In genomic region chr20:31594558-31595379, GRCh38 we compare ENCODE assay signal across 9 cellular contexts. TPM values are rescaled to one million over a fixed set of nuclear protein-coding genes. Genes with fewer than 3 reads are reported as not detected.
DNase-seq lines count a peak whose midpoint lies in the region; ATAC-seq and TF ChIP-seq lines count a peak whose summit lies in the region.
"Had no signal": no experiment of that assay in that cellular context is flagged by ENCODE, and none has a peak within 500 bp of the region (broad histone marks: within the 10 kb centered on the region; RNA-seq: fewer than 3 reads in every experiment).

No MANE protein-coding gene starts in this region.

- CTCF ChIA-PET in CD8-positive, alpha-beta T cell (lab: Charles Lee), result interaction anchor here (1.9 kb wide), 1 partner anchor 18 kb away, joined by 9 read pairs; no protein-coding TSS in a partner anchor

- intact Hi-C loops in CD8-positive, alpha-beta T cell (cut with DNase I, micrococcal nuclease), result no loop called here

- peak overlapping the region; percentile 55 for H3K27ac ChIP-seq in subcutaneous abdominal adipose tissue (ENCODE audit: low read depth, low read length)
- H3K27ac ChIP-seq in CD8-positive, alpha-beta T cell (ENCODE audit: low read depth, low read length), result no peak overlapping the region

- no peaks in the 10 kb centered on the region for H3K27me3 Mint-ChIP-seq in chondrocyte (ENCODE audit: low read depth)
- peaks cover 3% of the 10 kb centered on the region for H3K27me3 Mint-ChIP-seq in CD8-positive, alpha-beta T cell (ENCODE audit: low read depth)

- POLR2A ChIA-PET in CD8-positive, alpha-beta T cell (lab: Charles Lee), result no interaction called here

- peaks cover 31% of the 10 kb centered on the region for H3K4me1 Mint-ChIP-seq in chondrocyte (ENCODE audit: low read depth)
- H3K4me1 Mint-ChIP-seq in CD8-positive, alpha-beta T cell (ENCODE audit: low read depth), result no peaks in the 10 kb centered on the region

- H3K36me3 ChIP-seq in subcutaneous abdominal adipose tissue (ENCODE audit: control insufficient read depth in 5 of 5, insufficient read depth in 5 of 5, low read length in 5 of 5), result no peaks in the 10 kb centered on the region
- no peaks in the 10 kb centered on the region for H3K36me3 ChIP-seq in CD8-positive, alpha-beta T cell (ENCODE audit: insufficient read depth, low read length)

- peaks cover 2 to 47% (median 28%) of the 10 kb centered on the region in 5 donors for H3K4me1 ChIP-seq in subcutaneous abdominal adipose tissue (ENCODE audit: control insufficient read depth in 5 of 5, insufficient read depth in 5 of 5, low read length in 5 of 5)
- H3K4me1 ChIP-seq in CD8-positive, alpha-beta T cell (ENCODE audit: insufficient read depth, low read length), result no peaks in the 10 kb centered on the region

- H3K9me3 ChIP-seq in subcutaneous abdominal adipose tissue (ENCODE audit: control insufficient read depth in 5 of 5, low read length in 5 of 5), result no peaks in the 10 kb centered on the region
- no peaks in the 10 kb centered on the region for H3K9me3 ChIP-seq in CD8-positive, alpha-beta T cell (ENCODE audit: low read length)

- no peaks in the 10 kb centered on the region for H3K9me3 Mint-ChIP-seq in chondrocyte (ENCODE audit: low read depth)
- no peaks in the 10 kb centered on the region for H3K9me3 Mint-ChIP-seq in CD8-positive, alpha-beta T cell

- no peak for ATAC-seq in CD8-positive, alpha-beta T cell

- H3K27ac Mint-ChIP-seq in chondrocyte (ENCODE audit: unreplicated experiment), result peak overlapping the region; percentile 35
- no peak overlapping the region for H3K27ac Mint-ChIP-seq in CD8-positive, alpha-beta T cell

- H3K4me3 Mint-ChIP-seq in chondrocyte (ENCODE audit: unreplicated experiment), result no peak overlapping the region
- no peak overlapping the region for H3K4me3 Mint-ChIP-seq in CD8-positive, alpha-beta T cell

- H3K9ac ChIP-seq in subcutaneous abdominal adipose tissue (ENCODE audit: low read length in 5 of 5), result peak overlapping the region in 1 of 5 donors; percentile 2

- H3K36me3 Mint-ChIP-seq in chondrocyte (ENCODE audit: low read depth), result no peaks in the 10 kb centered on the region
- H3K36me3 Mint-ChIP-seq in CD8-positive, alpha-beta T cell, result no peaks in the 10 kb centered on the region

- TF ChIP-seq CTCF in chondrocyte (IDR thresholded peaks at IDR 0.05), result no peak
- TF ChIP-seq CTCF in CD8-positive, alpha-beta T cell (IDR thresholded peaks at IDR 0.05), result no peak

- H3K27me3 ChIP-seq in subcutaneous abdominal adipose tissue (ENCODE audit: control insufficient read depth in 5 of 5, insufficient read depth in 4 of 5, low read length in 5 of 5), result no peaks in the 10 kb centered on the region
- H3K27me3 ChIP-seq in CD8-positive, alpha-beta T cell (ENCODE audit: insufficient read depth, low read length), result no peaks in the 10 kb centered on the region

- no peak overlapping the region for H3K4me3 ChIP-seq in subcutaneous abdominal adipose tissue (ENCODE audit: low read depth in 1 of 5, low read length in 5 of 5)
- H3K4me3 ChIP-seq in CD8-positive, alpha-beta T cell (ENCODE audit: low read depth, low read length), result no peak overlapping the region

- DNase-seq in NCI-H146 (lab: John Stamatoyannopoulos, UW), result peak; percentile 86
- no peak for DNase-seq in chondrocyte (ENCODE audit: low spot score)
- DNase-seq in left kidney (ENCODE audit: low read depth, low spot score), result peak; percentile 87
- DNase-seq in CD8-positive, alpha-beta T cell, result no peak
- DNase-seq in NOMO-1 treated with DMSO at 0.1 percent for 48 hours (lab: John Stamatoyannopoulos, UW; ENCODE audit: unreplicated experiment), result no peak
- no peak for DNase-seq in EL
- no peak for DNase-seq in NCI-H187 (lab: John Stamatoyannopoulos, UW)
- DNase-seq: NCI-H1694 had no signal

RNA-seq across cellular contexts. Expression of gene ID1, which starts 10.3 kb away (rescaled TPM):
- total RNA-seq in chondrocyte, result 7.7 to 73.7 TPM (median 9.0 TPM) in 3 replicates
- 10 to 100 TPM in 1 of 2 experiments, 1 to 10 TPM in 1; 8.1 to 11.0 TPM for total RNA-seq in CD8-positive, alpha-beta T cell

RNA-seq across cellular contexts. Expression of gene COX4I2, which starts 42.9 kb away (rescaled TPM):
- total RNA-seq in chondrocyte, result not detected in 3 replicates
- total RNA-seq in CD8-positive, alpha-beta T cell, result not detected

Comparison
In these comparisons a context has a peak if more than half of its experiments do, and no peak if none do; other contexts are left out.
1. DNase-seq: peak in NCI-H146 (single experiment) and left kidney (single experiment); none in chondrocyte (single experiment), CD8-positive, alpha-beta T cell (0 of 7), NOMO-1 treated with DMSO at 0.1 percent for 48 hours (single experiment), EL (single experiment) and NCI-H187 (0 of 2).